ENCODE assay signal across 1 cellular context in the genomic region with DNA sequence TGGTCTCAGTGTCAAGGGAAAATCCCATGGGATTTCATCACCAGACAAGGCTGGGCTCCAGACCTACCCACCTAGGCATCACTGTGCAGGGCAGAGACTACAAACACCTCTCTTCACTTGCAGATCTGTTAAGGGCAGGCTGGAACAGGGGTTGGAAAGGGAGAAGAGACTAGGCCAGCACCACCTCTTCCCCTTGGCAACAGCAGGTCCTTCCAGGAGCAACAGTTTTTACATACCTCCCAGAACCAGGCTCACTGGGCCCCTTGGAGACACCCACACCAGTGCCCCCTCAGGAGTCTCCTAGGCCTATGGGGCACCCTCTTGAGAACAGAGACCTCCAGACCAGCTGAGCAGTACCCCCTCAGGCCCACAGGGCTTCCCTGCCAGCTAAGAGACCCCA.
TF ChIP-seq lines count a peak whose summit lies in the region.

No MANE protein-coding gene starts in this region.

TF ChIP-seq in H1, 55 proteins besides CTCF, POLR2A, EP300 and RAD21:
- TF ChIP-seq SP1 (IDR thresholded peaks at IDR 0.05; ENCODE audit: low read depth, low read length), result no peak
